Comparison of ENCODE assay signal across 20 cellular contexts in the genomic region with DNA sequence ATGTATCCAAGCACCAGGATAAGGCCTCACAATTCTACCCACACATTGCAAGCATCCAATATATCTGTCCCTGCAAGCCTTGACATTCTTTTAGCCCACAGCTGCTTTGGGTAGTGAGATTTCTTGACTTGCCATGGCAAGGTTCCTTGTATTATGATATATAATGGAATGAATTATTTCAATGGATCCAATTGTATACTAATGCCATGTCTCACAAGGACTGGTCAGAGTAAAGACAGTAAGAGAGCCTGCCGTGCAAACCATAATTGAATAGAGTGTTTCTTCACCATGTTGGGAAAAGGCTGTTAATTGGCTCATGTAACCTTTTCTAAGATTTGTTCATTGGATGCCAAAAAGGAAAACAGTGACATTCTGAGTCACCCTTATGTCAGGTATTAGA.
DNase-seq lines count a peak whose midpoint lies in the region; ATAC-seq, FAIRE-seq and TF ChIP-seq lines count a peak whose summit lies in the region.
"Had no signal": no experiment of that assay in that cellular context is flagged by ENCODE, and none has a peak within 500 bp of the region (broad histone marks: within the 10 kb centered on the region; RNA-seq: fewer than 3 reads in every experiment).

No MANE protein-coding gene starts in this region.

- H3K4me3 ChIP-seq in RWPE2 (ENCODE audit: severe bottlenecking) (no peak overlapping the region), bronchial epithelial cell (ENCODE audit: low read depth, low read length) (no peak overlapping the region), keratinocyte (ENCODE audit: control insufficient read depth in 2 of 3, extremely low read depth in 1 of 3, insufficient read depth in 2 of 3, low read depth in 1 of 3, low read length in 3 of 3) (peak overlapping the region in 1 of 3 experiments; percentile 3), kidney (ENCODE audit: low read length in 2 of 2) (no peak overlapping the region)
- H3K4me3 ChIP-seq: GM23338 had no signal

- H3K79me2 ChIP-seq in keratinocyte (ENCODE audit: control insufficient read depth, insufficient read depth, low read length): no peaks in the 10 kb centered on the region

- no peak for TF ChIP-seq CTCF in RWPE2 (IDR thresholded peaks at IDR 0.05; ENCODE audit: poor library complexity, severe bottlenecking)
- no peak for TF ChIP-seq CTCF in bronchial epithelial cell (IDR thresholded peaks at IDR 0.05; ENCODE audit: insufficient read depth, low read length, severe bottlenecking)
- no peak for TF ChIP-seq CTCF in keratinocyte (optimal IDR thresholded peaks at IDR 0.05 in 1 of 3, IDR thresholded peaks at IDR 0.05 in 1 of 3, conservative IDR thresholded peaks at IDR 0.05 in 1 of 3; ENCODE audit: extremely low read depth in 1 of 3, insufficient read depth in 2 of 3, low read length in 3 of 3)
- TF ChIP-seq CTCF in kidney (IDR thresholded peaks at IDR 0.05; ENCODE audit: borderline replicate concordance, extremely low read depth, insufficient read depth): no peak

- H4K20me1 ChIP-seq in keratinocyte (ENCODE audit: control insufficient read depth, extremely low read depth, insufficient read depth, low read length): no peaks in the 10 kb centered on the region

- dilution Hi-C loops in keratinocyte (cut with MboI; ENCODE audit: extremely low pct_ligation_motif_present, low sequenced_read_pairs): no loop called here

- H3K36me3 ChIP-seq in RWPE2 (ENCODE audit: low read depth) (no peaks in the 10 kb centered on the region), bronchial epithelial cell (ENCODE audit: control insufficient read depth, insufficient read depth, low read length) (no peaks in the 10 kb centered on the region), keratinocyte (ENCODE audit: control insufficient read depth in 2 of 2, extremely low read depth in 1 of 2, insufficient read depth in 2 of 2, low read length in 2 of 2) (no peaks in the 10 kb centered on the region), kidney (ENCODE audit: control insufficient read depth in 1 of 2, insufficient read depth in 2 of 2, low read length in 2 of 2) (no peaks in the 10 kb centered on the region)

- no peak for DNase-seq in RWPE2 (ENCODE audit: low spot score)
- peak; percentile 82 for DNase-seq in bronchial epithelial cell (ENCODE audit: low read depth)
- peak; percentile 45 for DNase-seq in keratinocyte (ENCODE audit: low read depth, low spot score)
- no peak for DNase-seq in kidney
- DNase-seq in glomerular visceral epithelial cell (ENCODE audit: extremely low spot score): no peak
- no peak for DNase-seq in NCI-H187 treated with DMSO at 0.1 percent for 48 hours (lab: John Stamatoyannopoulos, UW)
- no peak for DNase-seq in kidney glomerular epithelial cell (lab: John Stamatoyannopoulos, UW)
- DNase-seq: C1 segment of cervical spinal cord; Caco-2; CD4-positive, alpha-beta memory T cell; DMS 273 treated with DMSO at 0.1 percent for 48 hours; DMS79; EL; GF-D8; H9 had no signal

- intact Hi-C loops in kidney (cut with DNase I): no loop called here

- H3K27me3 ChIP-seq in RWPE2 (ENCODE audit: insufficient read depth, poor library complexity, severe bottlenecking): no peaks in the 10 kb centered on the region
- H3K27me3 ChIP-seq in bronchial epithelial cell (ENCODE audit: control insufficient read depth, insufficient read depth, low read length): no peaks in the 10 kb centered on the region
- no peaks in the 10 kb centered on the region for H3K27me3 ChIP-seq in keratinocyte (ENCODE audit: control insufficient read depth, extremely low read depth, insufficient read depth, low read length)

- H3K9ac ChIP-seq in keratinocyte (ENCODE audit: control insufficient read depth, extremely low read depth, insufficient read depth, low read length) (no peak overlapping the region), kidney (ENCODE audit: low read length in 2 of 2) (no peak overlapping the region)

- H2AFZ ChIP-seq in keratinocyte (ENCODE audit: control insufficient read depth, low read length): no peak overlapping the region
- H2AFZ ChIP-seq: GM23338 had no signal

- H3K9me1 ChIP-seq in keratinocyte (ENCODE audit: control insufficient read depth, extremely low read depth, insufficient read depth, low read length): no peaks in the 10 kb centered on the region

- H3K4me2 ChIP-seq in keratinocyte (ENCODE audit: control insufficient read depth, extremely low read depth, insufficient read depth, low read depth, low read length): peak overlapping the region; percentile 23
- H3K4me2 ChIP-seq: GM23338 had no signal

- 0 out of 3 replicates have a peak, but pooled peaks have one; percentile 22 for ATAC-seq in RWPE2 (ENCODE audit: low read depth)
- ATAC-seq in esophagus mucosa: peak; percentile 41
- ATAC-seq: GM23338, HCT116 had no signal

- H3K9me3 ChIP-seq in RWPE2 (ENCODE audit: severe bottlenecking) (no peaks in the 10 kb centered on the region), keratinocyte (ENCODE audit: control insufficient read depth, low read depth, low read length) (no peaks in the 10 kb centered on the region), kidney (ENCODE audit: control insufficient read depth in 1 of 2, low read length in 2 of 2) (no peaks in the 10 kb centered on the region)
- H3K9me3 ChIP-seq: Caco-2 had no signal

- H3K27ac ChIP-seq in RWPE2 (ENCODE audit: poor library complexity, severe bottlenecking) (no peak overlapping the region), keratinocyte (ENCODE audit: control insufficient read depth, insufficient read depth, low read length) (peak overlapping the region; percentile 50), kidney (ENCODE audit: low read depth in 2 of 2, low read length in 2 of 2) (no peak overlapping the region)

- no peak for FAIRE-seq in bronchial epithelial cell (lab: Jason Lieb, UNC)
- peak; percentile 88 for FAIRE-seq in keratinocyte (lab: Jason Lieb, UNC)
- FAIRE-seq in kidney (lab: Jason Lieb, UNC): no peak
- FAIRE-seq: GM12891, GM18507 had no signal

- peaks cover 14% of the 10 kb centered on the region for H3K4me1 ChIP-seq in RWPE2 (ENCODE audit: insufficient read depth, poor library complexity, severe bottlenecking)
- peaks cover 40% of the 10 kb centered on the region for H3K4me1 ChIP-seq in keratinocyte (ENCODE audit: control insufficient read depth, extremely low read depth, insufficient read depth, low read length)
- peaks cover 4% of the 10 kb centered on the region in 2 donors for H3K4me1 ChIP-seq in kidney (ENCODE audit: control insufficient read depth in 1 of 2, insufficient read depth in 1 of 2, low read depth in 1 of 2, low read length in 2 of 2)

Comparison
In these comparisons a context has a peak if more than half of its experiments do, and no peak if none do; other contexts are left out.
1. DNase-seq: peak in bronchial epithelial cell (single experiment) and keratinocyte (single experiment); none in RWPE2 (single experiment), kidney (single experiment), glomerular visceral epithelial cell (single experiment), NCI-H187 treated with DMSO at 0.1 percent for 48 hours (single experiment) and kidney glomerular epithelial cell (single experiment).